Comparison of ENCODE assay signal across 10 cellular contexts in genomic region chr17:48571024-48571818, GRCh38. TPM values are rescaled to one million over a fixed set of nuclear protein-coding genes. Genes with fewer than 3 reads are reported as not detected.
DNase-seq lines count a peak whose midpoint lies in the region; ATAC-seq and TF ChIP-seq lines count a peak whose summit lies in the region.
"Had no signal": no experiment of that assay in that cellular context is flagged by ENCODE, and none has a peak within 500 bp of the region (broad histone marks: within the 10 kb centered on the region; RNA-seq: fewer than 3 reads in every experiment).

No MANE protein-coding gene starts in this region.

- no peak overlapping the region for H2BK15ac ChIP-seq in mesenchymal stem cell (ENCODE audit: low read depth, poor library complexity, severe bottlenecking)

- H3K36me3 ChIP-seq in ascending aorta (no peaks in the 10 kb centered on the region), mesenchymal stem cell (ENCODE audit: control insufficient read depth in 1 of 2, insufficient read depth in 2 of 2, low read depth in 1 of 2, low read length in 2 of 2) (peaks cover 14 to 15% of the 10 kb centered on the region in 2 experiments)

- peaks cover 10% of the 10 kb centered on the region for H3K9me3 Mint-ChIP-seq in glutamatergic neuron (ENCODE audit: unreplicated experiment)
- H3K9me3 Mint-ChIP-seq: activated T-cell treated with anti-CD3 and anti-CD28 coated beads, Interleukin-2, amount 50 U/mL, for 4 hours had no signal

- H3K9me3 ChIP-seq in ascending aorta, result no peaks in the 10 kb centered on the region
- no peaks in the 10 kb centered on the region for H3K9me3 ChIP-seq in mesenchymal stem cell (ENCODE audit: control insufficient read depth, low read length)

- no peak overlapping the region for H4K91ac ChIP-seq in mesenchymal stem cell (ENCODE audit: low read length)

- POLR2A ChIA-PET in AG04449 (lab: Yijun Ruan, JAX), result interaction anchor here (2.3 kb wide), 1 partner anchor 15 kb away, joined by 17 read pairs; no protein-coding TSS in a partner anchor

- H2AK5ac ChIP-seq in mesenchymal stem cell (ENCODE audit: low read length, severe bottlenecking), result peak overlapping the region; percentile 19

- ATAC-seq in HG03432 (IDR thresholded peaks at IDR 0.05; ENCODE audit: unreplicated experiment), result no peak
- ATAC-seq: activated T-cell treated with anti-CD3 and anti-CD28 coated beads, Interleukin-2, amount 50 U/mL, for 4 hours had no signal

- peak overlapping the region; percentile 29 to 94 for H3K4ac ChIP-seq in mesenchymal stem cell (ENCODE audit: low read depth in 1 of 2, low read length in 2 of 2)

- peak overlapping the region; percentile 25 to 94 for H3K18ac ChIP-seq in mesenchymal stem cell (ENCODE audit: low read depth in 1 of 2, low read length in 2 of 2)

- no peak overlapping the region for H2AFZ ChIP-seq in mesenchymal stem cell (ENCODE audit: low read depth, low read length)

- H3K23ac ChIP-seq in mesenchymal stem cell (ENCODE audit: low read length in 2 of 2), result no peak overlapping the region

- H3K14ac ChIP-seq in mesenchymal stem cell (ENCODE audit: low read length in 2 of 2), result peak overlapping the region in 1 of 2 experiments; percentile 44

- H3K4me3 Mint-ChIP-seq in glutamatergic neuron (ENCODE audit: unreplicated experiment), result no peak overlapping the region
- H3K4me3 Mint-ChIP-seq: activated T-cell treated with anti-CD3 and anti-CD28 coated beads, Interleukin-2, amount 50 U/mL, for 4 hours had no signal

- peak overlapping the region in 1 of 2 experiments; percentile 80 for H2BK12ac ChIP-seq in mesenchymal stem cell (ENCODE audit: low read length in 2 of 2)

- peaks cover 42% of the 10 kb centered on the region for H3K27me3 Mint-ChIP-seq in glutamatergic neuron (ENCODE audit: unreplicated experiment)

- H3K4me1 ChIP-seq in ascending aorta (peaks cover 7 to 85% of the 10 kb centered on the region in 2 donors), mesenchymal stem cell (ENCODE audit: control insufficient read depth, insufficient read depth, low read depth, low read length) (peaks cover 34% of the 10 kb centered on the region)

- peak overlapping the region; percentile 95 for H3K9ac ChIP-seq in mesenchymal stem cell (ENCODE audit: low read length)

- H3K27me3 ChIP-seq in ascending aorta, result no peaks in the 10 kb centered on the region
- peaks cover 0 to 4% of the 10 kb centered on the region in 2 experiments for H3K27me3 ChIP-seq in mesenchymal stem cell (ENCODE audit: control insufficient read depth in 1 of 2, insufficient read depth in 1 of 2, low read length in 2 of 2)

- no peak overlapping the region for H2BK5ac ChIP-seq in mesenchymal stem cell (ENCODE audit: low read depth, low read length, poor library complexity, severe bottlenecking)

- H3K4me2 ChIP-seq in mesenchymal stem cell (ENCODE audit: low read length, poor library complexity, severe bottlenecking), result peak overlapping the region; percentile 51

- H3K27ac ChIP-seq in ascending aorta (peak overlapping the region; percentile 93 to 97), mesenchymal stem cell (ENCODE audit: low read length, poor library complexity, severe bottlenecking) (peak overlapping the region; percentile 44)

- WGBS in mesenchymal stem cell, result 3% methylated on average over 24 of the region's 26 CpGs

- H3K27ac Mint-ChIP-seq in glutamatergic neuron (ENCODE audit: unreplicated experiment), result no peak overlapping the region

- TF ChIP-seq CTCF in AG04449 (IDR thresholded peaks at IDR 0.05; ENCODE audit: insufficient read depth, low read length, missing control alignments) (no peak), ascending aorta (IDR thresholded peaks at IDR 0.05) (no peak), glutamatergic neuron (IDR thresholded peaks at IDR 0.05; ENCODE audit: partially characterized antibody, unreplicated experiment) (no peak)

- CTCF ChIA-PET in AG04449 (lab: Yijun Ruan, JAX), result interaction anchor here (1.1 to 1.6 kb wide), 3 partner anchors 11 to 235 kb away, joined by 3 to 10 read pairs (median 6); no protein-coding TSS in a partner anchor

- H3K4me3 ChIP-seq in AG04449 (ENCODE audit: low read depth, low read length) (peak overlapping the region; percentile 54), ascending aorta (peak overlapping the region; percentile 46 to 75), mesenchymal stem cell (ENCODE audit: insufficient read depth in 1 of 2, low read depth in 1 of 2, low read length in 2 of 2) (peak overlapping the region in 1 of 2 experiments; percentile 76)

- intact Hi-C loops in ascending aorta (cut with DNase I), result loop anchor here (2.0 kb wide), 1 partner anchor 16 kb away; no protein-coding TSS in a partner anchor

- H2BK120ac ChIP-seq in mesenchymal stem cell (ENCODE audit: low read depth, low read length), result peak overlapping the region; percentile 19

- H3K79me1 ChIP-seq in mesenchymal stem cell (replicated peaks; ENCODE audit: low read length, poor library complexity, severe bottlenecking), result peaks cover 4% of the 10 kb centered on the region

- H4K8ac ChIP-seq in mesenchymal stem cell (ENCODE audit: low read length), result peak overlapping the region; percentile 29

- H3K36me3 Mint-ChIP-seq in glutamatergic neuron (ENCODE audit: unreplicated experiment), result no peaks in the 10 kb centered on the region

- H3K4me1 Mint-ChIP-seq in glutamatergic neuron (ENCODE audit: low read depth, unreplicated experiment), result no peaks in the 10 kb centered on the region

- DNase-seq in AG04449 (ENCODE audit: low read depth, low spot score), result no peak
- no peak for DNase-seq in ascending aorta (ENCODE audit: low spot score in 2 of 2)
- DNase-seq in mesenchymal stem cell, result peak; percentile 79
- DNase-seq in AG08395 (ENCODE audit: low spot score), result no peak
- DNase-seq in glutamatergic neuron, result no peak
- DNase-seq: activated T-cell treated with anti-CD3 and anti-CD28 coated beads, Interleukin-2, amount 50 U/mL, for 4 hours; NCI-H1105 treated with DMSO at 0.1 percent for 48 hours had no signal

RNA-seq across cellular contexts. Expression of gene HOXB4, which starts 6.9 kb away (rescaled TPM):
- total RNA-seq in ascending aorta, result 20.4 TPM
- 5.9 TPM for polyA plus RNA-seq in mesenchymal stem cell (2013, experiment 1 of 2)
- 5.9 TPM for polyA plus RNA-seq in mesenchymal stem cell (2013, experiment 2 of 2)
- not detected for total RNA-seq in glutamatergic neuron (ENCODE audit: unreplicated experiment)

RNA-seq across cellular contexts. Expression of gene HOXB3, which starts 18.8 kb away (rescaled TPM):
- 19.3 TPM for total RNA-seq in ascending aorta
- polyA plus RNA-seq in mesenchymal stem cell (2013, experiment 1 of 2), result 39.4 TPM
- polyA plus RNA-seq in mesenchymal stem cell (2013, experiment 2 of 2), result 35.7 TPM
- not detected for total RNA-seq in glutamatergic neuron (ENCODE audit: unreplicated experiment)
- total RNA-seq: cerebellum had no signal

RNA-seq across cellular contexts. Expression of gene HOXB5, which starts 22.4 kb away (rescaled TPM):
- total RNA-seq in ascending aorta (0.53 TPM), glutamatergic neuron (ENCODE audit: unreplicated experiment) (not detected)
- polyA plus RNA-seq in mesenchymal stem cell (2013, experiment 1 of 2), result 15.0 TPM
- polyA plus RNA-seq in mesenchymal stem cell (2013, experiment 2 of 2), result 14.1 TPM
- total RNA-seq: cerebellum, osteoblast had no signal

RNA-seq across cellular contexts. Expression of gene HOXB2, which starts 26.3 kb away (rescaled TPM):
- total RNA-seq in ascending aorta (55.3 TPM), glutamatergic neuron (ENCODE audit: unreplicated experiment) (12.7 TPM)
- 51.3 TPM for polyA plus RNA-seq in mesenchymal stem cell (2013, experiment 1 of 2)
- 53.0 TPM for polyA plus RNA-seq in mesenchymal stem cell (2013, experiment 2 of 2)
- total RNA-seq: cerebellum had no signal

RNA-seq across cellular contexts. Expression of gene HOXB6, which starts 33.6 kb away (rescaled TPM):
- 5.1 TPM for total RNA-seq in ascending aorta
- polyA plus RNA-seq in mesenchymal stem cell (2013, experiment 1 of 2), result 37.1 TPM
- 35.9 TPM for polyA plus RNA-seq in mesenchymal stem cell (2013, experiment 2 of 2)
- not detected for total RNA-seq in glutamatergic neuron (ENCODE audit: unreplicated experiment)
- total RNA-seq: cerebellum had no signal

Comparison
In these comparisons a context has a peak if more than half of its experiments do, and no peak if none do; other contexts are left out.
1. RNA of gene HOXB4, which starts 6.9 kb away (total RNA-seq): 20.4 TPM in ascending aorta (single experiment); not detected in glutamatergic neuron (single experiment); every median in the first group is over 10 times any median in the second.
2. RNA of gene HOXB3, which starts 18.8 kb away (total RNA-seq): 19.3 TPM in ascending aorta (single experiment); not detected in glutamatergic neuron (single experiment); every median in the first group is over 10 times any median in the second.